8 cellular contexts compared by ENCODE assay signal in the genomic region with DNA sequence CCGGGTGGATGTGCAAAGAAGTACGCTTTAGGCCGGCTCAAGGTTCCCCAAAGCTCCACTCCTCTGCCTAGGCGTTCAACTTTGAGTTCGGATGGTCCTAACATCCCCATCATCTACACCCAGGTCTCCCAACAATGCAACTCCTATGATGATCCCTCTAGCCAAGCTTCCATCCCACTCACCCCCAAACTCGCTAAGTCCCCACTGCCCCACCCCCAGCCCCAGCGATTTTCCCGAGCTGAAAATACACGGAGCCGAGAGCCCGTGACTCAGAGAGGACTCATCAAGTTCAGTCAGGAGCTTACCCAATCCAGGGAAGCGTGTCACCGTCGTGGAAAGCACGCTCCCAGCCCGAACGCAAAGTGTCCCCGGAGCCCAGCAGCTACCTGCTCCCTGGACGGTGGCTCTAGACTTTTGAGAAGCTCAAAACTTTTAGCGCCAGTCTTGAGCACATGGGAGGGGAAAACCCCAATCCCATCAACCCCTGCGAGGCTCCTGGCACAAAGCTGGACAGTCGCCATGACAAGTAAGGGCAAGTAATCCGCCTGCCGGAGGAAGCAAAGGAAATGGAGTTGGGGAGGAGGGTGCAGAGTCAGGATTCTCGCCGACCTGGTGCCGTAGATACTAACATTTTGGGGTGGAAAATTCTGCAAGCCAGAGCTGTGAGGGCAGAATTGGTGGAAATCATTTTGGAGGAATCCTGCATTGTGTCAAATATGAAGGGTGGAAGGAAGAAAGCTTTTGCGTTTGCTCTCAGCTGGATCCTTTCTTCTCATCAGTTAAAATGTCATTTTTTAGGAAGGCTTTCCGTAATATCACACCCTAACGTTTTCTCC. TPM values are rescaled to one million over a fixed set of nuclear protein-coding genes. Genes with fewer than 3 reads are reported as not detected.
DNase-seq lines count a peak whose midpoint lies in the region; ATAC-seq and TF ChIP-seq lines count a peak whose summit lies in the region.

Gene TP53, minus strand, starts transcription at position 419 of the 836 bp plus-strand sequence. CDS start 10,896 bp downstream, outside the sequence.

- H3K4me2 ChIP-seq in PC-3 (ENCODE audit: low read length), result peak within 1 kb of the TSS; percentile 88

- ATAC-seq in PC-3 (peak; percentile 26), HG02571 (IDR thresholded peaks at IDR 0.05; ENCODE audit: unreplicated experiment) (no peak)

- H3K9me3 ChIP-seq in PC-3 (ENCODE audit: low read length) (no peaks in the 10 kb centered on the region), mononuclear cell (ENCODE audit: low read depth, low read length) (no peaks in the 10 kb centered on the region)

- H3K36me3 ChIP-seq in PC-3 (ENCODE audit: low read depth, low read length), result no peaks in the 10 kb centered on the region; the same call in 1 of the 2 replicates

- no peaks in the 10 kb centered on the region for H3F3A ChIP-seq in PC-3 (ENCODE audit: low read length, unreplicated experiment)

- H3K79me2 ChIP-seq in PC-3 (ENCODE audit: low read length), result peaks cover 65% of the 10 kb centered on the region

- BruUV-seq in PC-3 (replicated peaks; lab: Mats Ljungman, UMichigan), result TSS peak; percentile 70

- H3K4me1 ChIP-seq in PC-3 (ENCODE audit: insufficient read depth, low read length), result peaks cover 16% of the 10 kb centered on the region
- H3K4me1 ChIP-seq in mononuclear cell (ENCODE audit: insufficient read depth, low read length), result peaks cover 30% of the 10 kb centered on the region

- DNase-seq in GM13977 (ENCODE audit: low spot score), result peak; percentile 82
- peak; percentile 95 for DNase-seq in Jurkat, Clone E6-1 (ENCODE audit: low read depth, low spot score)
- peak; percentile 82 for DNase-seq in PC-3
- peak; percentile 81 for DNase-seq in activated T-cell treated with anti-CD3 and anti-CD28 coated beads for 24 hours (ENCODE audit: low read depth)
- peak; percentile 93 for DNase-seq in epithelial cell of esophagus (ENCODE audit: low read depth)
- peak; percentile 65 to 74 for DNase-seq in stimulated activated CD8-positive, alpha-beta memory T cell treated with anti-CD3 and anti-CD28 coated beads, Interleukin-2, amount 100 ng/mL, for 1 hour (ENCODE audit: low read depth in 2 of 2)

- CTCF ChIA-PET in PC-3 (lab: Charles Lee), result interaction anchor here (0.6 to 2.1 kb wide), 9 partner anchors 14 to 127 kb away, joined by 3 to 8 read pairs (median 4); partner anchors contain the start of genes CD68 and SAT2

- peaks cover 7% of the 10 kb centered on the region; the same call in 1 of the 2 replicates for H4K20me1 ChIP-seq in PC-3 (ENCODE audit: low read length)

- no peaks in the 10 kb centered on the region for H3K27me3 ChIP-seq in PC-3 (ENCODE audit: low read length)
- no peaks in the 10 kb centered on the region for H3K27me3 ChIP-seq in mononuclear cell (ENCODE audit: insufficient read depth, low read length)

- in situ Hi-C loops in GM13977 (cut with MboI; ENCODE audit: low pct_unique_long_range_greater_than_20kb, low sequenced_read_pairs, unreplicated experiment), result no loop called here

- H2AFZ ChIP-seq in PC-3 (ENCODE audit: low read length), result peak within 1 kb of the TSS; percentile 79

- TF ChIP-seq CTCF in GM13977 (IDR thresholded peaks at IDR 0.05; ENCODE audit: extremely low read depth, insufficient read depth, missing control alignments), result no peak
- no peak for TF ChIP-seq CTCF in PC-3 (conservative IDR thresholded peaks at IDR 0.05; ENCODE audit: low read depth, low read length)
- TF ChIP-seq CTCF in epithelial cell of esophagus (IDR thresholded peaks at IDR 0.05; ENCODE audit: insufficient read depth, low read depth, low read length, missing control alignments), result no peak

- peak within 1 kb of the TSS; percentile 100 for H3K4me3 ChIP-seq in Jurkat, Clone E6-1 (ENCODE audit: low read length)
- H3K4me3 ChIP-seq in PC-3 (ENCODE audit: low read length) (peak within 1 kb of the TSS; percentile 85), epithelial cell of esophagus (ENCODE audit: low read length) (peak within 1 kb of the TSS; percentile 96), mononuclear cell (ENCODE audit: low read length) (peak within 1 kb of the TSS; percentile 100)

- H3K27ac ChIP-seq in PC-3 (ENCODE audit: low read length), result peak within 1 kb of the TSS; percentile 96

- intact Hi-C loops in PC-3 (cut with micrococcal nuclease), result loop anchor here (5.0 kb wide), 3 partner anchors 55 to 250 kb away; partner anchors contain the start of genes CD68, FGF11, SHBG and TMEM102

- H3K9ac ChIP-seq in PC-3 (ENCODE audit: low read length), result peak within 1 kb of the TSS; percentile 88

- POLR2A ChIA-PET in PC-3 (lab: Charles Lee; ENCODE audit: unreplicated experiment), result interaction anchor here (0.5 to 0.7 kb wide), 5 partner anchors 47 to 464 kb away, joined by 3 to 14 read pairs (median 4); partner anchors contain the start of gene SAT2

- H3K9me2 ChIP-seq in PC-3 (replicated peaks; ENCODE audit: low read length), result no peaks in the 10 kb centered on the region

RNA-seq across cellular contexts. Expression of gene TP53, which starts in this region (rescaled TPM):
- polyA plus RNA-seq in Jurkat, Clone E6-1 (2012; ENCODE audit: insufficient read depth, insufficient read length), result 31.3 TPM
- total RNA-seq in PC-3 (2014; rRNA removed) (2.0 and 3.4 TPM in 2 replicates), mononuclear cell (9.9 TPM)
